Comparison of ENCODE assay signal across 19 cellular contexts in the genomic region with DNA sequence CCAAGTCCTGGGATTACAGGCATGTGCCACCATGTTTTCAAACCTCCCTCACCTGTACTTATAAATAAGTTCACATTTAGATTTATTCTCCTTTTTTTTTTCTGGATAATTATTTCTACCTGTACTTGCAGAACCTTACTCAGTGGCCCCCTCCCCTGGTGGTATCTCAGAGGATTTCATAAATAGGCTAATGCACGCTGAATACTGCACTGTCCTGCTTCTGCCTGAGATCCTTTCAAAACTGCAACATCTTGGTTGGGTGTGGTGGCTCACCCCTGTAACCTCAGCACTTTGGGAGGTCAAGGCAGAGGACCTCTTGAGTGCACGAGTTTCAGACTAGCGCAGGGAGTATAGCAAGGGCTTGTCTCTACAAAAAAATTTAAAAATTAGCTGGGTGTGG. TPM values are rescaled to one million over a fixed set of nuclear protein-coding genes. Genes with fewer than 3 reads are reported as not detected.
DNase-seq lines count a peak whose midpoint lies in the region; ATAC-seq, FAIRE-seq and TF ChIP-seq lines count a peak whose summit lies in the region.
"Had no signal": no experiment of that assay in that cellular context is flagged by ENCODE, and none has a peak within 500 bp of the region (broad histone marks: within the 10 kb centered on the region; RNA-seq: fewer than 3 reads in every experiment).

No MANE protein-coding gene starts in this region.

- no TSS peak for BruUV-seq in HepG2 (replicated peaks; lab: Mats Ljungman, UMichigan)

- DNase-seq in HepG2 (ENCODE audit: low spot score) (no peak), right lobe of liver (no peak), brain microvascular endothelial cell (no peak), NCI-H1694 (lab: John Stamatoyannopoulos, UW) (no peak), NK-92 (lab: John Stamatoyannopoulos, UW; ENCODE audit: unreplicated experiment) (no peak), NCI-H1092 treated with DMSO at 0.1 percent for 48 hours (lab: John Stamatoyannopoulos, UW) (no peak)
- DNase-seq in stimulated activated naive B cell treated with anti-CD40 and anti-IgM and Interleukin-4, amounts not matched to agents 10 μg/mL and 1 μg/mL and 100 μg/mL, for 72 hours: no peak
- DNase-seq: CD8-positive, alpha-beta memory T cell; DMS79; H7; NCI-H1417; NCI-H187 treated with DMSO at 0.1 percent for 48 hours; NCI-H526; Right ventricle myocardium superior; SW 1271 had no signal

- H3K4me1 Mint-ChIP-seq in stimulated activated naive B cell treated with anti-CD40 and anti-IgM and Interleukin-4, amounts not matched to agents 10 μg/mL and 1 μg/mL and 100 μg/mL, for 72 hours: peaks cover 0 to 13% of the 10 kb centered on the region in 2 donors

- H4K20me1 ChIP-seq in HepG2 (ENCODE audit: insufficient read depth, low read length): no peaks in the 10 kb centered on the region
- H4K20me1 ChIP-seq: BLaER1 had no signal

- POLR2A ChIA-PET in HepG2 (lab: Yijun Ruan, JAX): no interaction called here

- TF ChIP-seq POLR2A in HepG2 (IDR thresholded peaks at IDR 0.05; ENCODE audit: insufficient read depth in 1 of 2, low read depth in 2 of 2, low read length in 2 of 2) (no peak), right lobe of liver (IDR thresholded peaks at IDR 0.05) (no peak)

- H3K9me3 ChIP-seq in HepG2 (ENCODE audit: low read length) (no peaks in the 10 kb centered on the region), right lobe of liver (no peaks in the 10 kb centered on the region)

- peaks cover 37% of the 10 kb centered on the region for H3K4me1 ChIP-seq in HepG2 (ENCODE audit: insufficient read depth, low read length)
- no peaks in the 10 kb centered on the region for H3K4me1 ChIP-seq in right lobe of liver

- TF ChIP-seq EP300 in HepG2 (IDR thresholded peaks at IDR 0.05; ENCODE audit: low read depth in 2 of 2, low read length in 2 of 2): no peak
- no peak for TF ChIP-seq EP300 in HepG2 (CRISPR knock-in tag; IDR thresholded peaks at IDR 0.05; ENCODE audit: borderline replicate concordance)

- no peak for TF ChIP-seq RAD21 in HepG2 (CRISPR knock-in tag; IDR thresholded peaks at IDR 0.05)

- H3K27me3 ChIP-seq in HepG2 (ENCODE audit: control insufficient read depth in 1 of 2, insufficient read depth in 2 of 2, low read length in 2 of 2) (no peaks in the 10 kb centered on the region; a peak in 1 of 5 replicates), right lobe of liver (no peaks in the 10 kb centered on the region), brain microvascular endothelial cell (replicated peaks) (no peaks in the 10 kb centered on the region)

- H3K4me3 ChIP-seq in HepG2 (replicated peaks in 1 of 3; ENCODE audit: insufficient read depth in 1 of 3, low read depth in 2 of 3, low read length in 3 of 3) (no peak overlapping the region), right lobe of liver (no peak overlapping the region), brain microvascular endothelial cell (ENCODE audit: low read depth, low read length) (no peak overlapping the region)
- H3K4me3 ChIP-seq: BLaER1 had no signal

- no peak overlapping the region for H3K9ac ChIP-seq in HepG2 (ENCODE audit: insufficient read depth, low read depth, low read length)
- H3K9ac ChIP-seq: BLaER1 had no signal

- no peaks in the 10 kb centered on the region for H3K36me3 Mint-ChIP-seq in stimulated activated naive B cell treated with anti-CD40 and anti-IgM and Interleukin-4, amounts not matched to agents 10 μg/mL and 1 μg/mL and 100 μg/mL, for 72 hours
- H3K36me3 Mint-ChIP-seq: CD8-positive, alpha-beta memory T cell had no signal

- in situ Hi-C loops in HepG2 (cut with HindIII; ENCODE audit: extremely low pct_ligation_motif_present, low pct_unique_long_range_greater_than_20kb) (no loop called here), brain microvascular endothelial cell (cut with HindIII; ENCODE audit: low pct_ligation_motif_present, low sequenced_read_pairs) (no loop called here)

- H3K79me2 ChIP-seq in HepG2 (ENCODE audit: insufficient read depth, low read length): no peaks in the 10 kb centered on the region

- no peak overlapping the region for H3K4me2 ChIP-seq in HepG2 (ENCODE audit: low read depth, low read length)
- H3K4me2 ChIP-seq: BLaER1 had no signal

- CTCF ChIA-PET in HepG2 (lab: Yijun Ruan, JAX; ENCODE audit: low intra/inter-chr PET ratio, low total read pairs): no interaction called here

- H2AFZ ChIP-seq in HepG2 (ENCODE audit: low read length): no peak overlapping the region

- no peak overlapping the region for H3K27ac Mint-ChIP-seq in stimulated activated naive B cell treated with anti-CD40 and anti-IgM and Interleukin-4, amounts not matched to agents 10 μg/mL and 1 μg/mL and 100 μg/mL, for 72 hours
- H3K27ac Mint-ChIP-seq: CD8-positive, alpha-beta memory T cell had no signal

- H3K27ac ChIP-seq in HepG2 (ENCODE audit: extremely low read length, insufficient read depth, low read length) (no peak overlapping the region), right lobe of liver (no peak overlapping the region), brain microvascular endothelial cell (no peak overlapping the region)
- H3K27ac ChIP-seq: BLaER1 had no signal

- H3K36me3 ChIP-seq in HepG2 (replicated peaks in 1 of 2; ENCODE audit: control insufficient read depth in 1 of 2, insufficient read depth in 2 of 2, low read length in 2 of 2): no peaks in the 10 kb centered on the region
- no peaks in the 10 kb centered on the region for H3K36me3 ChIP-seq in right lobe of liver
- H3K36me3 ChIP-seq in brain microvascular endothelial cell (replicated peaks): no peaks in the 10 kb centered on the region
- H3K36me3 ChIP-seq: BLaER1 had no signal

- no peak for FAIRE-seq in HepG2 (lab: Jason Lieb, UNC)
- FAIRE-seq: A204.1, RCC 7860 had no signal

- TF ChIP-seq CTCF in HepG2 (CRISPR knock-in tag; IDR thresholded peaks at IDR 0.05) (no peak), right lobe of liver (IDR thresholded peaks at IDR 0.05) (no peak), brain microvascular endothelial cell (IDR thresholded peaks at IDR 0.05; ENCODE audit: low read depth, low read length, missing control alignments) (peak; percentile 21)

- no peak for ATAC-seq in HepG2
- no peak for ATAC-seq in right lobe of liver
- ATAC-seq in HG03521 (IDR thresholded peaks at IDR 0.05; ENCODE audit: unreplicated experiment): peak; percentile 42
- no peak for ATAC-seq in stimulated activated naive B cell treated with anti-CD40 and anti-IgM and Interleukin-4, amounts not matched to agents 10 μg/mL and 1 μg/mL and 100 μg/mL, for 72 hours (replicated peaks)

- intact Hi-C loops in HepG2 (cut with micrococcal nuclease; ENCODE audit: unreplicated experiment): no loop called here
- intact Hi-C loops in right lobe of liver (cut with DNase I): no loop called here

- no peaks in the 10 kb centered on the region for H3K9me3 Mint-ChIP-seq in stimulated activated naive B cell treated with anti-CD40 and anti-IgM and Interleukin-4, amounts not matched to agents 10 μg/mL and 1 μg/mL and 100 μg/mL, for 72 hours
- H3K9me3 Mint-ChIP-seq: CD8-positive, alpha-beta memory T cell had no signal

- no peak overlapping the region for H3K4me3 Mint-ChIP-seq in stimulated activated naive B cell treated with anti-CD40 and anti-IgM and Interleukin-4, amounts not matched to agents 10 μg/mL and 1 μg/mL and 100 μg/mL, for 72 hours

- H3K27me3 Mint-ChIP-seq in stimulated activated naive B cell treated with anti-CD40 and anti-IgM and Interleukin-4, amounts not matched to agents 10 μg/mL and 1 μg/mL and 100 μg/mL, for 72 hours: peaks cover 8 to 11% of the 10 kb centered on the region in 2 donors

- WGBS in HepG2 (ENCODE audit: low lambda C conversion rate): 50% methylated on average over 3 of the region's 3 CpGs
- WGBS in right lobe of liver (ENCODE audit: insufficient coverage, low coverage, low lambda C conversion rate, missing lambda C conversion rate): 66% methylated on average over 2 of the region's 3 CpGs

RNA-seq across cellular contexts. Expression of gene BLVRA, which starts 4.6 kb away (rescaled TPM):
- 64.2 and 95.5 TPM in 2 replicates for total RNA-seq in HepG2 (2016; rRNA removed; fragmentation: Illumina TruSeq; extraction: Trizol)
- total RNA-seq in HepG2 (2016; cell fraction: cytosol; rRNA removed; fragmentation: Illumina TruSeq; extraction: Trizol; ENCODE audit: low read depth): 21.9 and 23.4 TPM in 2 replicates
- total RNA-seq in HepG2 (2016; cell fraction: insoluble cytoplasmic fraction; rRNA removed; fragmentation: Illumina TruSeq; extraction: Trizol): 67.8 and 102 TPM in 2 replicates
- total RNA-seq in HepG2 (2016; cell fraction: membrane; rRNA removed; fragmentation: Illumina TruSeq; extraction: Trizol): 20.5 and 21.4 TPM in 2 replicates
- total RNA-seq in HepG2 (2016; cell fraction: nucleus; rRNA removed; fragmentation: Illumina TruSeq; extraction: Trizol): 27.3 and 29.0 TPM in 2 replicates
- polyA plus RNA-seq in HepG2 (2011; rRNA removed): 34.5 and 39.2 TPM in 2 replicates
- polyA plus RNA-seq in HepG2 (2011; cell fraction: cytosol; rRNA removed): 47.8 and 49.9 TPM in 2 replicates
- polyA plus RNA-seq in HepG2 (2011; cell fraction: nucleus; rRNA removed): 12.4 and 14.9 TPM in 2 replicates
- polyA plus RNA-seq in HepG2 (2012): 44.0 and 55.0 TPM in 2 replicates
- 24.0 and 27.8 TPM in 2 replicates for polyA plus RNA-seq in HepG2 (2016; cell fraction: cytosol; fragmentation: Illumina TruSeq; extraction: Trizol; ENCODE audit: low read depth)
- 114 and 128 TPM in 2 replicates for polyA plus RNA-seq in HepG2 (2016; cell fraction: insoluble cytoplasmic fraction; fragmentation: Illumina TruSeq; extraction: Trizol; ENCODE audit: low read depth)
- polyA plus RNA-seq in HepG2 (2016; cell fraction: membrane; fragmentation: Illumina TruSeq; extraction: Trizol; ENCODE audit: low read depth): 19.9 and 21.4 TPM in 2 replicates
- polyA plus RNA-seq in HepG2 (2016; cell fraction: nucleus; fragmentation: Illumina TruSeq; extraction: Trizol; ENCODE audit: insufficient read depth, low read depth): 45.1 and 49.9 TPM in 2 replicates
- 29.9 and 40.1 TPM in 2 replicates for polyA minus RNA-seq in HepG2 (2011; rRNA and poly(A)+ RNA removed; ENCODE audit: low replicate concordance)
- 17.3 and 18.1 TPM in 2 replicates for polyA minus RNA-seq in HepG2 (2011; cell fraction: cytosol; rRNA and poly(A)+ RNA removed)
- 9.5 and 12.1 TPM in 2 replicates for polyA minus RNA-seq in HepG2 (2011; cell fraction: nucleus; rRNA and poly(A)+ RNA removed)
- 10 to 100 TPM in 1 of 6 experiments, 1 to 10 TPM in 5; 3.1 to 14.7 (median 5.6) TPM for total RNA-seq in right lobe of liver

RNA-seq across cellular contexts. Expression of gene COA1, which starts 24.5 kb away (rescaled TPM):
- 65.7 and 73.8 TPM in 2 replicates for total RNA-seq in HepG2 (2016; rRNA removed; fragmentation: Illumina TruSeq; extraction: Trizol)
- 55.7 and 58.2 TPM in 2 replicates for total RNA-seq in HepG2 (2016; cell fraction: cytosol; rRNA removed; fragmentation: Illumina TruSeq; extraction: Trizol; ENCODE audit: low read depth)
- total RNA-seq in HepG2 (2016; cell fraction: insoluble cytoplasmic fraction; rRNA removed; fragmentation: Illumina TruSeq; extraction: Trizol): 70.5 and 77.2 TPM in 2 replicates
- total RNA-seq in HepG2 (2016; cell fraction: membrane; rRNA removed; fragmentation: Illumina TruSeq; extraction: Trizol): 72.3 and 77.3 TPM in 2 replicates
- 76.7 and 96.2 TPM in 2 replicates for total RNA-seq in HepG2 (2016; cell fraction: nucleus; rRNA removed; fragmentation: Illumina TruSeq; extraction: Trizol)
- polyA plus RNA-seq in HepG2 (2011; rRNA removed): 32.1 and 33.2 TPM in 2 replicates
- 26.3 and 35.6 TPM in 2 replicates for polyA plus RNA-seq in HepG2 (2011; cell fraction: cytosol; rRNA removed)
- 25.4 and 32.3 TPM in 2 replicates for polyA plus RNA-seq in HepG2 (2011; cell fraction: nucleus; rRNA removed)
- polyA plus RNA-seq in HepG2 (2012): 50.0 and 53.2 TPM in 2 replicates
- 44.5 and 61.1 TPM in 2 replicates for polyA plus RNA-seq in HepG2 (2016; cell fraction: cytosol; fragmentation: Illumina TruSeq; extraction: Trizol; ENCODE audit: low read depth)
- 79.5 and 94.9 TPM in 2 replicates for polyA plus RNA-seq in HepG2 (2016; cell fraction: insoluble cytoplasmic fraction; fragmentation: Illumina TruSeq; extraction: Trizol; ENCODE audit: low read depth)
- polyA plus RNA-seq in HepG2 (2016; cell fraction: membrane; fragmentation: Illumina TruSeq; extraction: Trizol; ENCODE audit: low read depth): 74.5 and 82.3 TPM in 2 replicates
- polyA plus RNA-seq in HepG2 (2016; cell fraction: nucleus; fragmentation: Illumina TruSeq; extraction: Trizol; ENCODE audit: insufficient read depth, low read depth): 75.3 and 81.4 TPM in 2 replicates
- polyA minus RNA-seq in HepG2 (2011; rRNA and poly(A)+ RNA removed; ENCODE audit: low replicate concordance): 53.0 and 124 TPM in 2 replicates
- polyA minus RNA-seq in HepG2 (2011; cell fraction: cytosol; rRNA and poly(A)+ RNA removed): 14.2 and 15.8 TPM in 2 replicates
- polyA minus RNA-seq in HepG2 (2011; cell fraction: nucleus; rRNA and poly(A)+ RNA removed): 105 and 106 TPM in 2 replicates
- 10 to 100 TPM; 15.8 to 35.6 (median 19.9) TPM for total RNA-seq in right lobe of liver
